Comparison of ENCODE assay signal across 8 cellular contexts in genomic region chr5:60699549-60700346, GRCh38. TPM values are rescaled to one million over a fixed set of nuclear protein-coding genes. Genes with fewer than 3 reads are reported as not detected.
DNase-seq lines count a peak whose midpoint lies in the region; ATAC-seq and TF ChIP-seq lines count a peak whose summit lies in the region.

TSS of gene DEPDC1B (minus strand) at chr5:60700166. CDS start at chr5:60700093, 73 bp downstream.

- TF ChIP-seq CTCF in fibroblast of mammary gland (conservative IDR thresholded peaks at IDR 0.05; ENCODE audit: control insufficient read depth, insufficient read depth, low read depth, low read length): peak; percentile 33

- DNase-seq in ELR (ENCODE audit: low read depth) (peak; percentile 90), GOT3 (lab: John Stamatoyannopoulos, UW) (peak; percentile 70), LHCN-M2 (ENCODE audit: low read depth) (peak; percentile 88), RPMI8226 (peak; percentile 95), fibroblast of mammary gland (ENCODE audit: low read depth) (peak; percentile 87)
- peak; percentile 58 to 76 for DNase-seq in activated T-helper 1 cell treated with anti-CD3 and anti-CD28 coated beads, Interleukin-2, amount 50 U/mL, for 16 hours (ENCODE audit: low read depth in 1 of 2, low spot score in 1 of 2)
- DNase-seq in natural killer cell treated with Interleukin-12 subunit alpha and Interleukin-12 subunit beta and Interleukin-15 and Interleukin-18, amount 100 ng/mL, for 72 hours (ENCODE audit: low spot score): peak; percentile 91
- peak; percentile 85 for DNase-seq in stimulated activated naive CD4-positive, alpha-beta T cell treated with Interleukin-2 at 50 U/mL for 16 hours (lab: John Stamatoyannopoulos, UW)

- H3K4me3 Mint-ChIP-seq in natural killer cell treated with Interleukin-12 subunit alpha and Interleukin-12 subunit beta and Interleukin-15 and Interleukin-18, amount 100 ng/mL, for 72 hours: peak within 1 kb of the TSS; percentile 92

- H3K36me3 Mint-ChIP-seq in natural killer cell treated with Interleukin-12 subunit alpha and Interleukin-12 subunit beta and Interleukin-15 and Interleukin-18, amount 100 ng/mL, for 72 hours: no peaks in the 10 kb centered on the region

- H3K4me1 Mint-ChIP-seq in natural killer cell treated with Interleukin-12 subunit alpha and Interleukin-12 subunit beta and Interleukin-15 and Interleukin-18, amount 100 ng/mL, for 72 hours (ENCODE audit: low read depth in 2 of 2): peaks cover 9 to 20% of the 10 kb centered on the region in 2 donors

- H3K4me3 ChIP-seq in fibroblast of mammary gland (ENCODE audit: control insufficient read depth, low read depth, low read length): peak within 1 kb of the TSS; percentile 74

- H3K27me3 Mint-ChIP-seq in natural killer cell treated with Interleukin-12 subunit alpha and Interleukin-12 subunit beta and Interleukin-15 and Interleukin-18, amount 100 ng/mL, for 72 hours: peaks cover 0 to 8% of the 10 kb centered on the region in 2 donors

- peak; percentile 97 to 98 for ATAC-seq in natural killer cell treated with Interleukin-12 subunit alpha and Interleukin-12 subunit beta and Interleukin-15 and Interleukin-18, amount 100 ng/mL, for 72 hours

- peak within 1 kb of the TSS; percentile 76 to 85 for H3K27ac Mint-ChIP-seq in natural killer cell treated with Interleukin-12 subunit alpha and Interleukin-12 subunit beta and Interleukin-15 and Interleukin-18, amount 100 ng/mL, for 72 hours

- H3K9me3 Mint-ChIP-seq in natural killer cell treated with Interleukin-12 subunit alpha and Interleukin-12 subunit beta and Interleukin-15 and Interleukin-18, amount 100 ng/mL, for 72 hours: no peaks in the 10 kb centered on the region

RNA-seq across cellular contexts. Expression of gene DEPDC1B, which starts in this region (rescaled TPM):
- total RNA-seq in LHCN-M2 (2014; rRNA removed): 19.7 and 20.9 TPM in 2 replicates
- 3.8 TPM for polyA plus RNA-seq in LHCN-M2 (2012)
- total RNA-seq in natural killer cell treated with Interleukin-12 subunit alpha and Interleukin-12 subunit beta and Interleukin-15 and Interleukin-18, amount 100 ng/mL, for 72 hours: 10 to 100 TPM; 14.8 to 30.0 TPM

Comparison
In these comparisons a context has a peak if more than half of its experiments do, and no peak if none do; other contexts are left out.
1. Peak in every context shown above with its lines: DNase-seq, ATAC-seq and H3K4me3 ChIP-seq.